Comparison of ENCODE assay signal across 23 cellular contexts in genomic region chr5:12313602-12314001, GRCh38.
DNase-seq lines count a peak whose midpoint lies in the region; ATAC-seq and TF ChIP-seq lines count a peak whose summit lies in the region.
"Had no signal": no experiment of that assay in that cellular context is flagged by ENCODE, and none has a peak within 500 bp of the region (broad histone marks: within the 10 kb centered on the region; RNA-seq: fewer than 3 reads in every experiment).

No MANE protein-coding gene starts in this region.

- ATAC-seq in GM18873 (IDR thresholded peaks at IDR 0.05; ENCODE audit: low FRiP score, unreplicated experiment) (peak; percentile 89), GM21786 (IDR thresholded peaks at IDR 0.05; ENCODE audit: unreplicated experiment) (peak; percentile 83), HG03095 (IDR thresholded peaks at IDR 0.05; ENCODE audit: unreplicated experiment) (peak; percentile 60)
- ATAC-seq: activated CD4-positive, CD25-positive, alpha-beta regulatory T cell treated with anti-CD3 and anti-CD28 coated beads, Interleukin-2, amount 50 U/mL, for 24 hours had no signal

- TF ChIP-seq CTCF in GM20000 (IDR thresholded peaks at IDR 0.05; ENCODE audit: extremely low read depth, missing control alignments) (no peak), endothelial cell (IDR thresholded peaks at IDR 0.05; ENCODE audit: unreplicated experiment) (no peak), sigmoid colon (IDR thresholded peaks at IDR 0.05) (no peak), stomach (IDR thresholded peaks at IDR 0.05) (no peak)

- TF ChIP-seq EP300 in sigmoid colon (IDR thresholded peaks at IDR 0.05) = no peak
- TF ChIP-seq EP300 in stomach (IDR thresholded peaks at IDR 0.05) = no peak

- no peaks in the 10 kb centered on the region for H3K9me3 Mint-ChIP-seq in endothelial cell (ENCODE audit: unreplicated experiment)
- H3K9me3 Mint-ChIP-seq: nephron had no signal

- no peaks in the 10 kb centered on the region for H3K36me3 Mint-ChIP-seq in endothelial cell (ENCODE audit: low read depth, unreplicated experiment)
- H3K36me3 Mint-ChIP-seq: activated naive CD8-positive, alpha-beta T cell; CD4-positive, alpha-beta memory T cell had no signal

- intact Hi-C loops in sigmoid colon (cut with DNase I) (no loop called here), stomach (cut with DNase I; ENCODE audit: low total_unique reads) (no loop called here)

- DNase-seq in M059J (ENCODE audit: low read depth) (peak; percentile 4), GM20000 (ENCODE audit: low spot score) (no peak), endothelial cell (ENCODE audit: low spot score) (no peak), sigmoid colon (no peak), stomach (no peak)
- DNase-seq: activated CD8-positive, alpha-beta memory T cell treated with anti-CD3 and anti-CD28 coated beads for 24 hours; CD4-positive, alpha-beta memory T cell; DMS53; GOT3; kidney glomerular epithelial cell; mesendoderm; NCI-H1436 treated with DMSO at 0.1 percent for 48 hours; NCI-H2171 treated with DMSO at 0.1 percent for 48 hours; Peyer's patch; stimulated activated CD4-positive, alpha-beta T cell treated with anti-CD3 and anti-CD28 coated beads, Interleukin-4, amount 100 ng/mL, for 1 hour had no signal

- H3K27ac Mint-ChIP-seq in endothelial cell (ENCODE audit: unreplicated experiment) = no peak overlapping the region
- H3K27ac Mint-ChIP-seq: activated naive CD8-positive, alpha-beta T cell; CD4-positive, alpha-beta memory T cell; nephron; progenitor cell of endocrine pancreas had no signal

- H3K4me3 ChIP-seq in sigmoid colon = no peak overlapping the region
- H3K4me3 ChIP-seq in stomach = no peak overlapping the region
- H3K4me3 ChIP-seq: Peyer's patch, skin epidermis had no signal

- peaks cover 4% of the 10 kb centered on the region for H3K4me1 Mint-ChIP-seq in endothelial cell (ENCODE audit: unreplicated experiment)
- H3K4me1 Mint-ChIP-seq: CD4-positive, alpha-beta memory T cell; nephron had no signal

- 76 to 83% methylated on average over 2 of the region's 2 CpGs for WGBS in sigmoid colon, 2 donors
- 72 to 89% (median 74%) methylated on average over 2 of the region's 2 CpGs for WGBS in stomach, 5 donors

- H3K27ac ChIP-seq in sigmoid colon (no peak overlapping the region), stomach (no peak overlapping the region)
- H3K27ac ChIP-seq: Peyer's patch, skin epidermis had no signal

- H3K36me3 ChIP-seq in sigmoid colon (no peaks in the 10 kb centered on the region), stomach (no peaks in the 10 kb centered on the region)
- H3K36me3 ChIP-seq: Peyer's patch had no signal

- H3K4me3 Mint-ChIP-seq in endothelial cell (ENCODE audit: unreplicated experiment) = no peak overlapping the region
- H3K4me3 Mint-ChIP-seq: activated naive CD8-positive, alpha-beta T cell; CD4-positive, alpha-beta memory T cell; nephron had no signal

- TF ChIP-seq POLR2A in sigmoid colon (IDR thresholded peaks at IDR 0.05) (no peak), stomach (IDR thresholded peaks at IDR 0.05) (no peak)

- no peaks in the 10 kb centered on the region for H3K9me3 ChIP-seq in sigmoid colon
- H3K9me3 ChIP-seq in stomach = no peaks in the 10 kb centered on the region
- H3K9me3 ChIP-seq: Peyer's patch had no signal

- H3K27me3 ChIP-seq in sigmoid colon (no peaks in the 10 kb centered on the region), stomach (no peaks in the 10 kb centered on the region)
- H3K27me3 ChIP-seq: Peyer's patch had no signal

- H3K27me3 Mint-ChIP-seq in endothelial cell (ENCODE audit: unreplicated experiment) = no peaks in the 10 kb centered on the region
- H3K27me3 Mint-ChIP-seq: activated naive CD8-positive, alpha-beta T cell; CD4-positive, alpha-beta memory T cell; progenitor cell of endocrine pancreas had no signal

- H3K4me1 ChIP-seq in sigmoid colon (no peaks in the 10 kb centered on the region), stomach (no peaks in the 10 kb centered on the region)
- H3K4me1 ChIP-seq: Peyer's patch had no signal
